2 cellular contexts compared by ENCODE assay signal in the genomic region with DNA sequence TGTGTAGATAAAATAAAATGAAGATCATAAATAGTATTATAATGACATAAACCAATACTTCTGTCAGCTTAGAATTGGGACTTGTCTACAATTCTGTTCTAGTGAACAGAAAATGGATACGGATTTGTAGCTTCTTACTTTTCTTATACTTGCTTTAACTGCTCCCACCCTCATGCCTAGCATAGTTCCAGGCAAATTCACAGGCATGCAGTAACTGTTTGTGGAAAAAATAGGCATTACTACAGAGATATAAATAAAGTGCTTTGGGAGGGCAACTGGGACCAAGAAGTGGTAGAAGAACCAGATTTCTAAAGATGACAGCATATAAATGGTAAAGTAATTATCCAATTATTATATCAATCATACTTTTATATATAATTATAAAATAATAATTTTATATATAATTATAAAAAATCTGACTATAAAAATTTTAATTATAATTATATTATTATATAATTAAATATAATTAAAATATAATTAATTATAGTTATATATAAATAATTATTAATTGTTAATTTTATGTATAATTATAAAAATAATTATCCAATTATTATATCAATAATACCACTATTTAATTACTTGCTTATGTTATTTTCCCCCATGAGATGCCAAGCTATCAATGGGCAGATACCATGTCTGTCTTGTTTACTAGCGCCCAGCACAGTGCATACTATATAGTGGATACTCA.
TF ChIP-seq lines count a peak whose summit lies in the region.

No MANE protein-coding gene starts in this region.

TF ChIP-seq in SK-N-SH treated with all-trans-retinoic acid at 6 μM for 48 hours, 23 proteins besides CTCF, POLR2A, EP300 and RAD21 (continued from another document):
- TF ChIP-seq TSHZ2 (CRISPR knock-in tag; IDR thresholded peaks at IDR 0.05): no peak
- no peak for TF ChIP-seq ZFP30 (CRISPR knock-in tag; IDR thresholded peaks at IDR 0.05)
- no peak for TF ChIP-seq RARB (CRISPR knock-in tag; IDR thresholded peaks at IDR 0.05)
- no peak for TF ChIP-seq CREB5 (CRISPR knock-in tag; IDR thresholded peaks at IDR 0.05; ENCODE audit: low read depth)
- TF ChIP-seq ZC3H10 (CRISPR knock-in tag; IDR thresholded peaks at IDR 0.05): no peak
- TF ChIP-seq, protein P1, sequence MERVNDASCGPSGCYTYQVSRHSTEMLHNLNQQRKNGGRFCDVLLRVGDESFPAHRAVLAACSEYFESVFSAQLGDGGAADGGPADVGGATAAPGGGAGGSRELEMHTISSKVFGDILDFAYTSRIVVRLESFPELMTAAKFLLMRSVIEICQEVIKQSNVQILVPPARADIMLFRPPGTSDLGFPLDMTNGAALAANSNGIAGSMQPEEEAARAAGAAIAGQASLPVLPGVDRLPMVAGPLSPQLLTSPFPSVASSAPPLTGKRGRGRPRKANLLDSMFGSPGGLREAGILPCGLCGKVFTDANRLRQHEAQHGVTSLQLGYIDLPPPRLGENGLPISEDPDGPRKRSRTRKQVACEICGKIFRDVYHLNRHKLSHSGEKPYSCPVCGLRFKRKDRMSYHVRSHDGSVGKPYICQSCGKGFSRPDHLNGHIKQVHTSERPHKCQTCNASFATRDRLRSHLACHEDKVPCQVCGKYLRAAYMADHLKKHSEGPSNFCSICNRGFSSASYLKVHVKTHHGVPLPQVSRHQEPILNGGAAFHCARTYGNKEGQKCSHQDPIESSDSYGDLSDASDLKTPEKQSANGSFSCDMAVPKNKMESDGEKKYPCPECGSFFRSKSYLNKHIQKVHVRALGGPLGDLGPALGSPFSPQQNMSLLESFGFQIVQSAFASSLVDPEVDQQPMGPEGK (CRISPR knock-in tag; IDR thresholded peaks at IDR 0.05; ENCODE audit: borderline replicate concordance): no peak
- no peak for TF ChIP-seq BACH2 (CRISPR knock-in tag; IDR thresholded peaks at IDR 0.05; ENCODE audit: borderline replicate concordance)
- no peak for TF ChIP-seq GLIS3 (CRISPR knock-in tag; IDR thresholded peaks at IDR 0.05)
- no peak for TF ChIP-seq ZNF565 (CRISPR knock-in tag; conservative IDR thresholded peaks at IDR 0.05; ENCODE audit: low read depth)
- TF ChIP-seq ZFP3 (CRISPR knock-in tag; IDR thresholded peaks at IDR 0.05): no peak
- no peak for TF ChIP-seq PPARA (CRISPR knock-in tag; IDR thresholded peaks at IDR 0.05; ENCODE audit: borderline replicate concordance)
- no peak for TF ChIP-seq ISL1 (CRISPR knock-in tag; IDR thresholded peaks at IDR 0.05)
- TF ChIP-seq TCF4 (CRISPR knock-in tag; IDR thresholded peaks at IDR 0.05; ENCODE audit: borderline replicate concordance): no peak
- TF ChIP-seq CSDC2 (CRISPR knock-in tag; IDR thresholded peaks at IDR 0.05): no peak
- no peak for TF ChIP-seq TOX (CRISPR knock-in tag; IDR thresholded peaks at IDR 0.05; ENCODE audit: borderline replicate concordance)
- TF ChIP-seq OSR1 (CRISPR knock-in tag; IDR thresholded peaks at IDR 0.05): no peak

TF ChIP-seq in SK-N-SH, 30 proteins besides CTCF, POLR2A, EP300 and RAD21 (continued from another document):
- no peak for TF ChIP-seq USF1 (IDR thresholded peaks at IDR 0.05; ENCODE audit: borderline replicate concordance, low read depth)
- TF ChIP-seq, protein P2, sequence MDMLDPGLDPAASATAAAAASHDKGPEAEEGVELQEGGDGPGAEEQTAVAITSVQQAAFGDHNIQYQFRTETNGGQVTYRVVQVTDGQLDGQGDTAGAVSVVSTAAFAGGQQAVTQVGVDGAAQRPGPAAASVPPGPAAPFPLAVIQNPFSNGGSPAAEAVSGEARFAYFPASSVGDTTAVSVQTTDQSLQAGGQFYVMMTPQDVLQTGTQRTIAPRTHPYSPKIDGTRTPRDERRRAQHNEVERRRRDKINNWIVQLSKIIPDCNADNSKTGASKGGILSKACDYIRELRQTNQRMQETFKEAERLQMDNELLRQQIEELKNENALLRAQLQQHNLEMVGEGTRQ (IDR thresholded peaks at IDR 0.05; ENCODE audit: borderline replicate concordance, low read depth, low read length): no peak
